In genomic region chr9:36731068-36731467, GRCh38 we compare ENCODE assay signal across 14 cellular contexts.
"Had no signal": no experiment of that assay in that cellular context is flagged by ENCODE, and none has a peak within 500 bp of the region (broad histone marks: within the 10 kb centered on the region; RNA-seq: fewer than 3 reads in every experiment).

No MANE protein-coding gene starts in this region.

- DNase-seq: activated CD4-positive, alpha-beta memory T cell treated with anti-CD3 and anti-CD28 coated beads for 36 hours; activated CD8-positive, alpha-beta memory T cell treated with anti-CD3 and anti-CD28 coated beads, Interleukin-2, amount 50 U/mL, for 4 hours; activated gamma-delta T cell treated with Interleukin-2 at 50 U/mL for 16 hours; activated T-cell treated with anti-CD3 and anti-CD28 coated beads, Interleukin-2, amount 50 U/mL, for 72 hours; foreskin melanocyte; head of caudate nucleus; left colon; naive thymus-derived CD8-positive, alpha-beta T cell; posterior cingulate gyrus; small intestine had no signal

- H3K9me3 Mint-ChIP-seq: activated CD4-positive, alpha-beta memory T cell treated with anti-CD3 and anti-CD28 coated beads for 36 hours; activated T-cell treated with anti-CD3 and anti-CD28 coated beads, Interleukin-2, amount 50 U/mL, for 72 hours; naive thymus-derived CD8-positive, alpha-beta T cell had no signal

- H3K9me3 ChIP-seq: ascending aorta, right atrium auricular region, thyroid gland had no signal

- H3K27me3 ChIP-seq: ascending aorta, right atrium auricular region, thyroid gland had no signal

- H3K36me3 Mint-ChIP-seq: activated CD4-positive, alpha-beta memory T cell treated with anti-CD3 and anti-CD28 coated beads for 36 hours; naive thymus-derived CD8-positive, alpha-beta T cell had no signal

- H3K27ac ChIP-seq: ascending aorta, right atrium auricular region, thyroid gland had no signal

- H3K4me3 ChIP-seq: ascending aorta, lung, right atrium auricular region, thyroid gland had no signal

- ATAC-seq: activated T-cell treated with anti-CD3 and anti-CD28 coated beads, Interleukin-2, amount 50 U/mL, for 72 hours; left colon; naive thymus-derived CD8-positive, alpha-beta T cell had no signal

- H3K4me1 ChIP-seq: ascending aorta, right atrium auricular region, thyroid gland had no signal

- H3K27ac Mint-ChIP-seq: activated CD4-positive, alpha-beta memory T cell treated with anti-CD3 and anti-CD28 coated beads for 36 hours; activated T-cell treated with anti-CD3 and anti-CD28 coated beads, Interleukin-2, amount 50 U/mL, for 72 hours; naive thymus-derived CD8-positive, alpha-beta T cell had no signal

- H3K36me3 ChIP-seq: ascending aorta, right atrium auricular region, thyroid gland had no signal

- H3K4me3 Mint-ChIP-seq: activated CD4-positive, alpha-beta memory T cell treated with anti-CD3 and anti-CD28 coated beads for 36 hours; activated T-cell treated with anti-CD3 and anti-CD28 coated beads, Interleukin-2, amount 50 U/mL, for 72 hours; naive thymus-derived CD8-positive, alpha-beta T cell had no signal
